In genomic region chr6:41730531-41731436, GRCh38 we compare ENCODE assay signal across 12 cellular contexts. TPM values are rescaled to one million over a fixed set of nuclear protein-coding genes. Genes with fewer than 3 reads are reported as not detected.
DNase-seq lines count a peak whose midpoint lies in the region; ATAC-seq lines count a peak whose summit lies in the region.
"Had no signal": no experiment of that assay in that cellular context is flagged by ENCODE, and none has a peak within 500 bp of the region (broad histone marks: within the 10 kb centered on the region; RNA-seq: fewer than 3 reads in every experiment).

No MANE protein-coding gene starts in this region.

- H3K4me2 ChIP-seq in BLaER1 (peak overlapping the region; percentile 100), GM23248 (ENCODE audit: unreplicated experiment) (peak overlapping the region; percentile 18), mesendoderm (ENCODE audit: low read length) (no peak overlapping the region)

- no peak overlapping the region for H2AFZ ChIP-seq in GM23248

- H4K8ac ChIP-seq in mesendoderm (ENCODE audit: low read depth, low read length), result no peak overlapping the region

- H3K36me3 ChIP-seq in BLaER1, result no peaks in the 10 kb centered on the region
- H3K36me3 ChIP-seq in GM23248 (ENCODE audit: low read depth), result no peaks in the 10 kb centered on the region
- no peaks in the 10 kb centered on the region for H3K36me3 ChIP-seq in mesendoderm (ENCODE audit: control insufficient read depth, insufficient read depth, low read length)

- in situ Hi-C loops in GM23248 (cut with MboI), result no loop called here

- no peak overlapping the region for H3K23ac ChIP-seq in mesendoderm (ENCODE audit: low read length)

- no peaks in the 10 kb centered on the region for H3K9me3 Mint-ChIP-seq in activated T-helper 1 cell treated with anti-CD3 and anti-CD28 coated beads, Interleukin-12 subunit alpha, Interleukin-12 subunit beta, Interleukin-2, Interleukin-4 antibody, amounts not matched to agents 30 ng/mL and 10 ng/mL and 1 ng/mL, durations not matched to agents 14 hours and 24 hours and 36 hours

- H3K9me3 ChIP-seq in BLaER1, result no peaks in the 10 kb centered on the region
- no peaks in the 10 kb centered on the region for H3K9me3 ChIP-seq in GM23248 (ENCODE audit: low read depth)

- no peak overlapping the region for H3K27ac Mint-ChIP-seq in activated T-helper 1 cell treated with anti-CD3 and anti-CD28 coated beads, Interleukin-12 subunit alpha, Interleukin-12 subunit beta, Interleukin-2, Interleukin-4 antibody, amounts not matched to agents 30 ng/mL and 10 ng/mL and 1 ng/mL, durations not matched to agents 14 hours and 24 hours and 36 hours

- no peaks in the 10 kb centered on the region for H3K27me3 Mint-ChIP-seq in activated T-helper 1 cell treated with anti-CD3 and anti-CD28 coated beads, Interleukin-12 subunit alpha, Interleukin-12 subunit beta, Interleukin-2, Interleukin-4 antibody, amounts not matched to agents 30 ng/mL and 10 ng/mL and 1 ng/mL, durations not matched to agents 14 hours and 24 hours and 36 hours (ENCODE audit: insufficient read depth)

- H4K5ac ChIP-seq in mesendoderm (ENCODE audit: low read length), result no peak overlapping the region

- H3K9ac ChIP-seq in BLaER1 (peak overlapping the region; percentile 88), GM23248 (no peak overlapping the region), mesendoderm (ENCODE audit: low read length) (no peak overlapping the region)

- H3K27me3 ChIP-seq in BLaER1 (no peaks in the 10 kb centered on the region), GM23248 (replicated peaks; ENCODE audit: insufficient read depth) (no peaks in the 10 kb centered on the region), mesendoderm (ENCODE audit: insufficient read depth, low read length, poor library complexity) (no peaks in the 10 kb centered on the region)

- no peak overlapping the region for H2AK5ac ChIP-seq in mesendoderm (ENCODE audit: low read length)

- H3K27ac ChIP-seq in BLaER1, result peak overlapping the region; percentile 74
- H3K27ac ChIP-seq in GM23248, result no peak overlapping the region
- no peak overlapping the region for H3K27ac ChIP-seq in mesendoderm (ENCODE audit: low read depth, low read length)

- no peak overlapping the region for H2BK5ac ChIP-seq in mesendoderm (ENCODE audit: low read length)

- WGBS in GM23248 (ENCODE audit: low coverage in 1 of 2, low lambda C conversion rate in 2 of 2, missing lambda C conversion rate in 2 of 2), 2 experiments, result 69% methylated on average over 9 of the region's 9 CpGs
- no CpG with 5 or more reads among the region's 9 CpGs for WGBS in mesendoderm (ENCODE audit: extremely low coverage, insufficient coverage, low lambda C conversion rate)

- H3K56ac ChIP-seq in mesendoderm (ENCODE audit: low read length), result no peak overlapping the region

- H3F3A ChIP-seq in GM23248 (ENCODE audit: insufficient read depth), result 0 out of 2 replicates have a peak, but pooled peaks cover 4% of the 10 kb centered on the region

- H3K79me1 ChIP-seq in mesendoderm (ENCODE audit: low read length), result no peaks in the 10 kb centered on the region

- peak overlapping the region; percentile 90 for H3K4me3 ChIP-seq in BLaER1
- no peak overlapping the region for H3K4me3 ChIP-seq in GM23248
- H3K4me3 ChIP-seq in mesendoderm (ENCODE audit: low read length), result no peak overlapping the region

- H3K36me3 Mint-ChIP-seq in activated T-helper 1 cell treated with anti-CD3 and anti-CD28 coated beads, Interleukin-12 subunit alpha, Interleukin-12 subunit beta, Interleukin-2, Interleukin-4 antibody, amounts not matched to agents 30 ng/mL and 10 ng/mL and 1 ng/mL, durations not matched to agents 14 hours and 24 hours and 36 hours (ENCODE audit: low read depth), result no peaks in the 10 kb centered on the region

- no peak overlapping the region for H2BK15ac ChIP-seq in mesendoderm (replicated peaks; ENCODE audit: low read depth)

- H3K18ac ChIP-seq in mesendoderm (ENCODE audit: low read length), result no peak overlapping the region

- DNase-seq in GM23248, result peak; percentile 36
- no peak for DNase-seq in activated T-helper 1 cell treated with anti-CD3 and anti-CD28 coated beads, Interleukin-12 subunit alpha, Interleukin-12 subunit beta, Interleukin-2, Interleukin-4 antibody, amounts not matched to agents 30 ng/mL and 10 ng/mL and 1 ng/mL, durations not matched to agents 14 hours and 24 hours and 36 hours (ENCODE audit: low spot score)
- DNase-seq in mesendoderm, result peak; percentile 19
- DNase-seq: activated CD8-positive, alpha-beta memory T cell treated with anti-CD3 and anti-CD28 coated beads for 24 hours; hippocampal formation; SHP77 treated with DMSO at 0.1 percent for 48 hours had no signal

- ATAC-seq in GM21737 (IDR thresholded peaks at IDR 0.05; ENCODE audit: unreplicated experiment) (no peak), HG03432 (IDR thresholded peaks at IDR 0.05; ENCODE audit: unreplicated experiment) (no peak), HG03354 (IDR thresholded peaks at IDR 0.05; ENCODE audit: poor library complexity, severe bottlenecking, unreplicated experiment) (no peak), GM18868 (IDR thresholded peaks at IDR 0.05; ENCODE audit: unreplicated experiment) (no peak)

- H4K20me1 ChIP-seq in BLaER1 (peaks cover 45% of the 10 kb centered on the region), GM23248 (ENCODE audit: insufficient read depth) (no peaks in the 10 kb centered on the region)

- no peaks in the 10 kb centered on the region for H3K9me2 ChIP-seq in GM23248 (ENCODE audit: insufficient read depth)

- H3K79me2 ChIP-seq in GM23248 (ENCODE audit: insufficient read depth) (peaks cover 7% of the 10 kb centered on the region; the same call in 1 of the 2 replicates), mesendoderm (ENCODE audit: control insufficient read depth, insufficient read depth, low read length) (no peaks in the 10 kb centered on the region)

- peak overlapping the region; percentile 19 for H3K4me3 Mint-ChIP-seq in activated T-helper 1 cell treated with anti-CD3 and anti-CD28 coated beads, Interleukin-12 subunit alpha, Interleukin-12 subunit beta, Interleukin-2, Interleukin-4 antibody, amounts not matched to agents 30 ng/mL and 10 ng/mL and 1 ng/mL, durations not matched to agents 14 hours and 24 hours and 36 hours

- no peak overlapping the region for H3K4ac ChIP-seq in mesendoderm (ENCODE audit: low read depth, low read length)

- peaks cover 31% of the 10 kb centered on the region for H3K4me1 Mint-ChIP-seq in activated T-helper 1 cell treated with anti-CD3 and anti-CD28 coated beads, Interleukin-12 subunit alpha, Interleukin-12 subunit beta, Interleukin-2, Interleukin-4 antibody, amounts not matched to agents 30 ng/mL and 10 ng/mL and 1 ng/mL, durations not matched to agents 14 hours and 24 hours and 36 hours (ENCODE audit: low read depth)

- intact Hi-C loops in activated T-helper 1 cell treated with anti-CD3 and anti-CD28 coated beads, Interleukin-12 subunit alpha, Interleukin-12 subunit beta, Interleukin-2, Interleukin-4 antibody, amounts not matched to agents 30 ng/mL and 10 ng/mL and 1 ng/mL, durations not matched to agents 14 hours and 24 hours and 36 hours (cut with micrococcal nuclease), result loop anchor here (5.0 to 10.0 kb wide), 3 partner anchors 183 to 1904 kb away; partner anchors contain the start of genes FOXP4, MAD2L1BP, NFYA and OARD1

- no peak overlapping the region for H2BK120ac ChIP-seq in mesendoderm (ENCODE audit: low read depth, low read length)

- peaks cover 82% of the 10 kb centered on the region for H3K4me1 ChIP-seq in BLaER1
- peaks cover 14% of the 10 kb centered on the region for H3K4me1 ChIP-seq in GM23248 (ENCODE audit: insufficient read depth)
- H3K4me1 ChIP-seq in mesendoderm (ENCODE audit: control insufficient read depth, low read depth, low read length), result peaks cover 6% of the 10 kb centered on the region

RNA-seq across cellular contexts. Expression of gene TFEB, which starts 4.6 kb away (rescaled TPM):
- 5.7 and 10.0 TPM in 2 replicates for total RNA-seq in GM23248 (2014; rRNA removed; shearing (Covaris generic))
- polyA plus RNA-seq in GM23248 (2016; fragmentation: Nextera tagmentation; extraction: Ambion mirVana), result 5.5 and 6.4 TPM in 2 replicates
- total RNA-seq in activated T-helper 1 cell treated with anti-CD3 and anti-CD28 coated beads, Interleukin-12 subunit alpha, Interleukin-12 subunit beta, Interleukin-2, Interleukin-4 antibody, amounts not matched to agents 30 ng/mL and 10 ng/mL and 1 ng/mL, durations not matched to agents 14 hours and 24 hours and 36 hours, result 15.6 and 17.2 TPM in 2 replicates
- 0.11 TPM for polyA plus RNA-seq in mesendoderm (2013, experiment 1 of 2)
- 0.22 TPM for polyA plus RNA-seq in mesendoderm (2013, experiment 2 of 2)

RNA-seq across cellular contexts. Expression of gene PGC, which starts 16.4 kb away (rescaled TPM):
- not detected in 2 replicates for total RNA-seq in GM23248 (2014; rRNA removed; shearing (Covaris generic))
- not detected in 2 replicates for polyA plus RNA-seq in GM23248 (2016; fragmentation: Nextera tagmentation; extraction: Ambion mirVana)
- total RNA-seq in activated T-helper 1 cell treated with anti-CD3 and anti-CD28 coated beads, Interleukin-12 subunit alpha, Interleukin-12 subunit beta, Interleukin-2, Interleukin-4 antibody, amounts not matched to agents 30 ng/mL and 10 ng/mL and 1 ng/mL, durations not matched to agents 14 hours and 24 hours and 36 hours, result 0.60 TPM in 1 of 2 replicates, not detected in the other
- 0.13 TPM for polyA plus RNA-seq in mesendoderm (2013, experiment 1 of 2)
- 0.10 TPM for polyA plus RNA-seq in mesendoderm (2013, experiment 2 of 2)
- total RNA-seq: bronchial epithelial cell had no signal

RNA-seq across cellular contexts. Expression of gene FRS3, which starts 48.9 kb away (rescaled TPM):
- 3.0 and 3.4 TPM in 2 replicates for total RNA-seq in GM23248 (2014; rRNA removed; shearing (Covaris generic))
- polyA plus RNA-seq in GM23248 (2016; fragmentation: Nextera tagmentation; extraction: Ambion mirVana), result 1.7 and 2.5 TPM in 2 replicates
- total RNA-seq in activated T-helper 1 cell treated with anti-CD3 and anti-CD28 coated beads, Interleukin-12 subunit alpha, Interleukin-12 subunit beta, Interleukin-2, Interleukin-4 antibody, amounts not matched to agents 30 ng/mL and 10 ng/mL and 1 ng/mL, durations not matched to agents 14 hours and 24 hours and 36 hours, result 5.2 and 5.3 TPM in 2 replicates
- 1.7 TPM for polyA plus RNA-seq in mesendoderm (2013, experiment 1 of 2)
- polyA plus RNA-seq in mesendoderm (2013, experiment 2 of 2), result 1.7 TPM

RNA-seq across cellular contexts. Expression of gene PRICKLE4, which starts 49.8 kb away (rescaled TPM):
- total RNA-seq in GM23248 (2014; rRNA removed; shearing (Covaris generic)), result 2.1 TPM in 1 of 2 replicates, not detected in the other
- polyA plus RNA-seq in GM23248 (2016; fragmentation: Nextera tagmentation; extraction: Ambion mirVana), result not detected in 2 replicates
- total RNA-seq in activated T-helper 1 cell treated with anti-CD3 and anti-CD28 coated beads, Interleukin-12 subunit alpha, Interleukin-12 subunit beta, Interleukin-2, Interleukin-4 antibody, amounts not matched to agents 30 ng/mL and 10 ng/mL and 1 ng/mL, durations not matched to agents 14 hours and 24 hours and 36 hours, result not detected in 2 replicates
- 0.03 TPM for polyA plus RNA-seq in mesendoderm (2013, experiment 1 of 2)
- polyA plus RNA-seq in mesendoderm (2013, experiment 2 of 2), result 0.11 TPM

RNA-seq across cellular contexts. Expression of gene TOMM6, which starts 56.7 kb away (rescaled TPM):
- 104 and 136 TPM in 2 replicates for total RNA-seq in GM23248 (2014; rRNA removed; shearing (Covaris generic))
- polyA plus RNA-seq in GM23248 (2016; fragmentation: Nextera tagmentation; extraction: Ambion mirVana), result 204 and 205 TPM in 2 replicates
- 334 and 338 TPM in 2 replicates for total RNA-seq in activated T-helper 1 cell treated with anti-CD3 and anti-CD28 coated beads, Interleukin-12 subunit alpha, Interleukin-12 subunit beta, Interleukin-2, Interleukin-4 antibody, amounts not matched to agents 30 ng/mL and 10 ng/mL and 1 ng/mL, durations not matched to agents 14 hours and 24 hours and 36 hours
- polyA plus RNA-seq in mesendoderm (2013, experiment 1 of 2), result 376 TPM
- polyA plus RNA-seq in mesendoderm (2013, experiment 2 of 2), result 369 TPM
